In the genomic region with DNA sequence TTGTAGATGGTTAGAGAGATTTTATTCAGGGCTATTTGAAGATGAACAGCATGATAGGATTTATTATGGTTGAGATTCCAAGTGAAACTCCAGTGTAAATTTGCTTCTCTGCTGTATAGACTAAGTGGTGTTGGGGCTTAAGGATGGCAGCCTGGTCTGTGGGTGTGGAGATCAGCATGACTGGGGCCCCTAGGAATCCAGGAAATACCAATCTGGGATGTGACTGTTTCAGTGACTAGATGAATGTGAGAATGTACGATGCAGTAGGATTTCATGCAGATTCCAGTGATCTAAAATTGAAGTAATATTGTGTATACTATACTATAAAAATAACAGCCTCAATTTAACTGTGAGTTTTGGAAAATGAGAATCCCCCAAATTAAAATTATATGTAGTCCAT, we compare ENCODE assay signal across 8 cellular contexts. TPM values are rescaled to one million over a fixed set of nuclear protein-coding genes. Genes with fewer than 3 reads are reported as not detected.
A peak's percentile ranks its signal among the peaks of the same experiment; 100 is the strongest.
DNase-seq lines count a peak whose midpoint lies in the region; FAIRE-seq and TF ChIP-seq lines count a peak whose summit lies in the region.
"Not testable (repeated sequence)": the region's sequence is repeated elsewhere in the genome, so short reads cannot be mapped to it uniquely, and the experiment has no call there.

No MANE protein-coding gene starts in this region.

- not testable (repeated sequence) for H3K4me1 ChIP-seq in astrocyte (ENCODE audit: insufficient read depth, low read length); mesodermal cell (ENCODE audit: control insufficient read depth, insufficient read depth, low read length, poor library complexity, severe bottlenecking)
- peaks cover 19% of the 10 kb centered on the region for H3K4me1 ChIP-seq in skeletal muscle satellite cell (ENCODE audit: control insufficient read depth, insufficient read depth, low read length)

- peaks cover 27% of the 10 kb centered on the region for H3K36me3 Mint-ChIP-seq in astrocyte (ENCODE audit: low read depth, unreplicated experiment)
- H3K36me3 Mint-ChIP-seq in endothelial cell (ENCODE audit: low read depth, unreplicated experiment), result peaks cover 34% of the 10 kb centered on the region

- H3K36me3 ChIP-seq in astrocyte (ENCODE audit: insufficient read depth, low read length), result peaks cover 11% of the 10 kb centered on the region
- peaks cover 51% of the 10 kb centered on the region for H3K36me3 ChIP-seq in mesodermal cell (ENCODE audit: control insufficient read depth, insufficient read depth, low read length)
- H3K36me3 ChIP-seq in skeletal muscle satellite cell (ENCODE audit: insufficient read depth, low read length), result peaks cover 17% of the 10 kb centered on the region

- FAIRE-seq in RCC 7860 (lab: Jason Lieb, UNC) (peak; percentile 67), astrocyte (lab: Jason Lieb, UNC) (peak; percentile 60)

- not testable (repeated sequence) for H3K9me3 Mint-ChIP-seq in astrocyte (ENCODE audit: unreplicated experiment); endothelial cell (ENCODE audit: unreplicated experiment)

- not testable (repeated sequence) for H3K79me2 ChIP-seq in astrocyte (ENCODE audit: insufficient read depth, low read length)

- peak overlapping the region; percentile 69 for H3K4me2 ChIP-seq in astrocyte (ENCODE audit: low read length)
- H3K4me2 ChIP-seq in skeletal muscle satellite cell (ENCODE audit: low read length), result peak overlapping the region; percentile 59

- not testable (repeated sequence) for H3K27me3 ChIP-seq in astrocyte (ENCODE audit: insufficient read depth, low read length); skeletal muscle satellite cell (ENCODE audit: control insufficient read depth, insufficient read depth, low read length)

- H3K4me3 Mint-ChIP-seq in astrocyte (ENCODE audit: unreplicated experiment); endothelial cell (ENCODE audit: unreplicated experiment): not testable (repeated sequence)

- not testable (repeated sequence) for H3K4me3 ChIP-seq in astrocyte (ENCODE audit: insufficient read depth, low read depth, low read length); fibroblast of villous mesenchyme (ENCODE audit: low read depth, low read length); mesodermal cell (ENCODE audit: extremely low read depth, insufficient read depth, low read length, poor library complexity, severe bottlenecking); skeletal muscle satellite cell (ENCODE audit: low read length)

- H3K27ac Mint-ChIP-seq in astrocyte (ENCODE audit: unreplicated experiment) (peak overlapping the region; percentile 98), endothelial cell (ENCODE audit: unreplicated experiment) (peak overlapping the region; percentile 16)

- not testable (repeated sequence) for TF ChIP-seq CTCF in astrocyte (IDR thresholded peaks at IDR 0.05; ENCODE audit: insufficient read depth, low read depth, low read length); endothelial cell (IDR thresholded peaks at IDR 0.05; ENCODE audit: unreplicated experiment); fibroblast of villous mesenchyme (IDR thresholded peaks at IDR 0.05; ENCODE audit: insufficient read depth, low read depth, low read length)

- peak; percentile 78 for DNase-seq in ACHN
- peak; percentile 64 for DNase-seq in HCEC 1CT
- DNase-seq in RCC 7860 (ENCODE audit: low spot score), result peak; percentile 53
- DNase-seq in astrocyte (ENCODE audit: low read depth), result peak; percentile 70
- DNase-seq in endothelial cell (ENCODE audit: low spot score), result not testable (repeated sequence)
- DNase-seq in fibroblast of villous mesenchyme (ENCODE audit: low read depth), result peak; percentile 54

- not testable (repeated sequence) for H3K9me3 ChIP-seq in astrocyte (ENCODE audit: insufficient read depth, low read depth, low read length); mesodermal cell (ENCODE audit: control insufficient read depth, low read length); skeletal muscle satellite cell (replicated peaks; ENCODE audit: low read length)

- not testable (repeated sequence) for H2AFZ ChIP-seq in astrocyte (ENCODE audit: low read depth, low read length)

- in situ Hi-C loops in ACHN (cut with HindIII; ENCODE audit: low pct_ligation_motif_present, low pct_unique_long_range_greater_than_20kb, low sequenced_read_pairs), result not testable (repeated sequence)

- no CpG with 5 or more reads among the region's 1 CpG for WGBS in mesodermal cell (ENCODE audit: insufficient coverage in 2 of 2), 2 experiments

- peak overlapping the region; percentile 73 for H3K27ac ChIP-seq in astrocyte (ENCODE audit: low read depth, low read length)
- peak overlapping the region; percentile 67 for H3K27ac ChIP-seq in mesodermal cell (ENCODE audit: low read depth, low read length, severe bottlenecking)

- peaks cover 17% of the 10 kb centered on the region for H3K4me1 Mint-ChIP-seq in astrocyte (ENCODE audit: low read depth, unreplicated experiment)
- not testable (repeated sequence) for H3K4me1 Mint-ChIP-seq in endothelial cell (ENCODE audit: unreplicated experiment)

- peak overlapping the region; percentile 41 for H3K9ac ChIP-seq in astrocyte (ENCODE audit: low read length)
- peak overlapping the region; percentile 73 for H3K9ac ChIP-seq in skeletal muscle satellite cell (ENCODE audit: low read depth, low read length)

- H3K27me3 Mint-ChIP-seq in astrocyte (ENCODE audit: low read depth, unreplicated experiment); endothelial cell (ENCODE audit: unreplicated experiment): not testable (repeated sequence)

- not testable (repeated sequence) for H4K20me1 ChIP-seq in astrocyte (ENCODE audit: insufficient read depth, low read length)

RNA-seq across cellular contexts. Expression of a gene that starts 28.8 kb away (rescaled TPM):
- total RNA-seq in astrocyte (16.3 and 16.6 TPM in 2 replicates), endothelial cell (ENCODE audit: unreplicated experiment) (12.8 TPM), fibroblast of villous mesenchyme (13.5 and 19.0 TPM in 2 replicates)
- 13.7 TPM for polyA plus RNA-seq in mesodermal cell (2013, experiment 1 of 2)
- polyA plus RNA-seq in mesodermal cell (2013, experiment 2 of 2), result 14.1 TPM
- total RNA-seq in skeletal muscle satellite cell (2012; rRNA removed), result 9.6 and 16.0 TPM in 2 replicates

RNA-seq across cellular contexts. Expression of a gene that starts 30.1 kb away (rescaled TPM):
- 140 and 165 TPM in 2 replicates for total RNA-seq in astrocyte
- total RNA-seq in endothelial cell (ENCODE audit: unreplicated experiment), result 53.5 TPM
- total RNA-seq in fibroblast of villous mesenchyme, result 77.6 and 108 TPM in 2 replicates
- polyA plus RNA-seq in mesodermal cell (2013, experiment 1 of 2), result 61.1 TPM
- 71.8 TPM for polyA plus RNA-seq in mesodermal cell (2013, experiment 2 of 2)
- total RNA-seq in skeletal muscle satellite cell (2012; rRNA removed), result 82.4 and 109 TPM in 2 replicates
